24 cellular contexts compared by ENCODE assay signal in the genomic region with DNA sequence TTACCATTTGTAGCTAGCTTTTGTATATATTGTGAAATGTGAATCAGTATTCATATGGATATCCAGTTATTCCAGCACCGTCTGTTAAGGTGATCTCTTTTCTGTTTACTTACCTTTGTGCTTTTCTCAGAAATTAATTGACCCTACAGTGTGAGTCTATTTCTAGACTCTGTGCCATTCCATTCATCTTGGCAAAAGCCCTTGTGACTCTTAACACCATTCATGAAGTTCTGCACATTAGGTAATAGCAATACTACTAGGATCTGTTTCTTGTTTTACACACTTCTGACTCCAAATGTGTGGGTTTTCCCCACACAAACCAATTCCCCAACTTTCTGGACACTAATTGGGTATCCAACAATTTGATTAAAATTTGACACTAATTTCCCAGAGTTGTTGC. TPM values are rescaled to one million over a fixed set of nuclear protein-coding genes. Genes with fewer than 3 reads are reported as not detected.
DNase-seq lines count a peak whose midpoint lies in the region; ATAC-seq and TF ChIP-seq lines count a peak whose summit lies in the region.
"Had no signal": no experiment of that assay in that cellular context is flagged by ENCODE, and none has a peak within 500 bp of the region (broad histone marks: within the 10 kb centered on the region; RNA-seq: fewer than 3 reads in every experiment).

No MANE protein-coding gene starts in this region.

- no peak overlapping the region for H3K27ac Mint-ChIP-seq in naive thymus-derived CD4-positive, alpha-beta T cell
- H3K27ac Mint-ChIP-seq: CD14-positive monocyte; CD4-positive, alpha-beta T cell; GM23338; H9 had no signal

- no peaks in the 10 kb centered on the region for H3K4me1 ChIP-seq in Peyer's patch
- H3K4me1 ChIP-seq in naive thymus-derived CD4-positive, alpha-beta T cell (ENCODE audit: control insufficient read depth in 2 of 2, insufficient read depth in 2 of 2, low read length in 2 of 2): no peaks in the 10 kb centered on the region
- H3K4me1 ChIP-seq: A549, BE2C had no signal

- no peaks in the 10 kb centered on the region for H3K27me3 ChIP-seq in Peyer's patch
- H3K27me3 ChIP-seq in naive thymus-derived CD4-positive, alpha-beta T cell (ENCODE audit: control insufficient read depth in 2 of 2, insufficient read depth in 2 of 2, low read length in 2 of 2): no peaks in the 10 kb centered on the region
- H3K27me3 ChIP-seq: BE2C; BLaER1 treated with 17β-estradiol and CSF1 and Interleukin-3, amounts not matched to agents 10 nM and 100 nM had no signal

- intact Hi-C loops in Right ventricle myocardium superior (cut with DNase I) (no loop called here), cardiac septum (cut with DNase I) (no loop called here), left ventricle myocardium superior (cut with micrococcal nuclease) (no loop called here)
- intact Hi-C loops in naive thymus-derived CD4-positive, alpha-beta T cell (cut with micrococcal nuclease): no loop called here

- POLR2A ChIA-PET in naive thymus-derived CD4-positive, alpha-beta T cell (lab: Charles Lee): no interaction called here

- H3K36me3 ChIP-seq in Peyer's patch: peaks cover 0 to 4% (median 0%) of the 10 kb centered on the region in 3 donors
- H3K36me3 ChIP-seq in naive thymus-derived CD4-positive, alpha-beta T cell (ENCODE audit: control insufficient read depth in 2 of 3, insufficient read depth in 3 of 3, low read length in 3 of 3): no peaks in the 10 kb centered on the region
- H3K36me3 ChIP-seq: BE2C had no signal

- CTCF ChIA-PET in naive thymus-derived CD4-positive, alpha-beta T cell (lab: Charles Lee): no interaction called here

- DNase-seq in Right ventricle myocardium superior (no peak), cardiac septum (ENCODE audit: low spot score) (no peak), SK-N-DZ (ENCODE audit: low spot score) (peak; percentile 2), left ventricle myocardium superior (no peak), Peyer's patch (no peak), NCI-H1048 (lab: John Stamatoyannopoulos, UW) (no peak)
- DNase-seq in naive thymus-derived CD4-positive, alpha-beta T cell: no peak
- DNase-seq: 8988T; ACHN; AML-193; BE2C; CD4-positive, alpha-beta T cell; CD8-positive, alpha-beta memory T cell; DMS 273 treated with DMSO at 0.1 percent for 48 hours; DMS79; EL; GDM1; H9 had no signal

- H3K36me3 Mint-ChIP-seq in naive thymus-derived CD4-positive, alpha-beta T cell: peaks cover 2 to 9% (median 7%) of the 10 kb centered on the region in 5 donors
- H3K36me3 Mint-ChIP-seq: CD14-positive monocyte had no signal

- no peak for TF ChIP-seq POLR2A in Peyer's patch (IDR thresholded peaks at IDR 0.05)

- H3K4me3 Mint-ChIP-seq in naive thymus-derived CD4-positive, alpha-beta T cell: no peak overlapping the region
- H3K4me3 Mint-ChIP-seq: CD14-positive monocyte; CD4-positive, alpha-beta T cell; CD8-positive, alpha-beta memory T cell; GM23338; H9 had no signal

- H3K9me3 ChIP-seq in Peyer's patch: no peaks in the 10 kb centered on the region
- H3K9me3 ChIP-seq in naive thymus-derived CD4-positive, alpha-beta T cell (ENCODE audit: control insufficient read depth in 2 of 3, low read length in 3 of 3): no peaks in the 10 kb centered on the region
- H3K9me3 ChIP-seq: BE2C had no signal

- peaks cover 0 to 1% (median 0%) of the 10 kb centered on the region in 7 donors for H3K4me1 Mint-ChIP-seq in naive thymus-derived CD4-positive, alpha-beta T cell
- H3K4me1 Mint-ChIP-seq: CD14-positive monocyte; CD8-positive, alpha-beta memory T cell; GM23338; H9 had no signal

- ATAC-seq in Right ventricle myocardium superior (ENCODE audit: poor library complexity) (peak; percentile 72), left ventricle myocardium superior (peak; percentile 80)
- no peak for ATAC-seq in naive thymus-derived CD4-positive, alpha-beta T cell
- ATAC-seq: A549, GM12878, GM23338, HCT116 had no signal

- no peak overlapping the region for H3K4me3 ChIP-seq in Peyer's patch
- no peak overlapping the region for H3K4me3 ChIP-seq in naive thymus-derived CD4-positive, alpha-beta T cell (ENCODE audit: low read length)
- H3K4me3 ChIP-seq: A549; BLaER1 treated with 17β-estradiol and CSF1 and Interleukin-3, amounts not matched to agents 10 nM and 100 nM; GM12878; GM23338 had no signal

- no peaks in the 10 kb centered on the region for H3K27me3 Mint-ChIP-seq in naive thymus-derived CD4-positive, alpha-beta T cell
- H3K27me3 Mint-ChIP-seq: CD4-positive, alpha-beta T cell; CD8-positive, alpha-beta memory T cell had no signal

- H3K27ac ChIP-seq in Peyer's patch: no peak overlapping the region
- no peak overlapping the region for H3K27ac ChIP-seq in naive thymus-derived CD4-positive, alpha-beta T cell (ENCODE audit: low read depth, low read length)
- H3K27ac ChIP-seq: A549; BLaER1 treated with 17β-estradiol and CSF1 and Interleukin-3, amounts not matched to agents 10 nM and 100 nM had no signal

- H3K9me3 Mint-ChIP-seq in naive thymus-derived CD4-positive, alpha-beta T cell: peaks cover 0 to 8% (median 2%) of the 10 kb centered on the region in 11 donors
- H3K9me3 Mint-ChIP-seq: CD4-positive, alpha-beta T cell had no signal

- TF ChIP-seq CTCF in Peyer's patch (IDR thresholded peaks at IDR 0.05): no peak

RNA-seq across cellular contexts. Expression of a gene that starts 40.4 kb away (rescaled TPM):
- total RNA-seq in Right ventricle myocardium superior (11.6 TPM), cardiac septum (21.6 TPM), left ventricle myocardium superior (11.0 TPM), Peyer's patch (100 to 1,000 TPM; 139 to 255 (median 172) TPM)
- 12.5 and 16.9 TPM in 2 replicates for polyA plus RNA-seq in SK-N-DZ (2014; cell fraction: cytosol; rRNA removed)
- 14.2 and 14.6 TPM in 2 replicates for polyA plus RNA-seq in SK-N-DZ (2014; cell fraction: nucleus; rRNA removed)
- total RNA-seq in naive thymus-derived CD4-positive, alpha-beta T cell: 10 to 100 TPM in 4 of 5 experiments, 1 to 10 TPM in 1; 8.2 to 17.3 (median 11.3) TPM
- 1 to 10 TPM; 4.8 to 5.7 TPM for polyA plus RNA-seq in naive thymus-derived CD4-positive, alpha-beta T cell
